Comparison of ENCODE assay signal across 8 cellular contexts in the genomic region with DNA sequence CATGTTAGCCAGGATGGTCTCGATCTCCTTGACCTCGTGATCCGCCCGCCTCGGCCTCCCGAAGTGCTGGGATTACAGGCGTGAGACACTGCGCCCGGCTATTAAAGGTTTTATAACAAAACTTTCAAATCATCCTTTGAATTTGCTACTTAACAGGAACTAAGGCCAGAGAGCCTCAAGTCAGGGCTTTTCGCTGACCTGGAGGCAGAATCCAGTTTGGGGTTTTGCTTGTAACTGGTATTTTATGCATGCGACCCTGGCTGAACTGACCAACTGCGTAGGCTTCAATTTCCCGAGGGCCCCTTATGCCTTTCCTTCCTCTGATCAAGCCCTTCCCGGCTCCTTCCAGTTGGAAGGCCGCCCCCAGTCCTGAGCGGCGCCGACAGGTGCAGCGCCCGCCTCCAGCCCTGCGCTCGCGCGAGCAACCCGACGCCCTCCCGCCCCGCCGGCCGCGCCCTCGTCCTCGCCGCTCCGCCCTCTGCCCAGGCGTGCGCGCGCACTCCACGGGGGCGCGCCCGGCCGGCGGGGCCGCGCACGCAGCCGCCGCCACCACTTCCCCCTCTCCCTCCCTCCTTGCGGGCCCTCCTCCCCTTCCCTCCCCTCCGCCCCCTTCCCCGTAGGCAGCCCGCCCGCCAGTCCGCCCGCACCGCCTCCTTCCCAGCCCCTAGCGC. TPM values are rescaled to one million over a fixed set of nuclear protein-coding genes. Genes with fewer than 3 reads are reported as not detected.
A peak's percentile ranks its signal among the peaks of the same experiment; 100 is the strongest.
DNase-seq lines count a peak whose midpoint lies in the region; ATAC-seq and TF ChIP-seq lines count a peak whose summit lies in the region.
"Not testable (repeated sequence)": the region's sequence is repeated elsewhere in the genome, so short reads cannot be mapped to it uniquely, and the experiment has no call there.

A gene with protein sequence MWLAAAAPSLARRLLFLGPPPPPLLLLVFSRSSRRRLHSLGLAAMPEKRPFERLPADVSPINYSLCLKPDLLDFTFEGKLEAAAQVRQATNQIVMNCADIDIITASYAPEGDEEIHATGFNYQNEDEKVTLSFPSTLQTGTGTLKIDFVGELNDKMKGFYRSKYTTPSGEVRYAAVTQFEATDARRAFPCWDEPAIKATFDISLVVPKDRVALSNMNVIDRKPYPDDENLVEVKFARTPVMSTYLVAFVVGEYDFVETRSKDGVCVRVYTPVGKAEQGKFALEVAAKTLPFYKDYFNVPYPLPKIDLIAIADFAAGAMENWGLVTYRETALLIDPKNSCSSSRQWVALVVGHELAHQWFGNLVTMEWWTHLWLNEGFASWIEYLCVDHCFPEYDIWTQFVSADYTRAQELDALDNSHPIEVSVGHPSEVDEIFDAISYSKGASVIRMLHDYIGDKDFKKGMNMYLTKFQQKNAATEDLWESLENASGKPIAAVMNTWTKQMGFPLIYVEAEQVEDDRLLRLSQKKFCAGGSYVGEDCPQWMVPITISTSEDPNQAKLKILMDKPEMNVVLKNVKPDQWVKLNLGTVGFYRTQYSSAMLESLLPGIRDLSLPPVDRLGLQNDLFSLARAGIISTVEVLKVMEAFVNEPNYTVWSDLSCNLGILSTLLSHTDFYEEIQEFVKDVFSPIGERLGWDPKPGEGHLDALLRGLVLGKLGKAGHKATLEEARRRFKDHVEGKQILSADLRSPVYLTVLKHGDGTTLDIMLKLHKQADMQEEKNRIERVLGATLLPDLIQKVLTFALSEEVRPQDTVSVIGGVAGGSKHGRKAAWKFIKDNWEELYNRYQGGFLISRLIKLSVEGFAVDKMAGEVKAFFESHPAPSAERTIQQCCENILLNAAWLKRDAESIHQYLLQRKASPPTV (plus strand): TSS at position 552 of the 671 bp plus-strand sequence. CDS start 193 bp downstream, outside the sequence.

- H3K9me2 ChIP-seq in OCI-LY1 (ENCODE audit: low read depth, low read length), result not testable (repeated sequence)

- not testable (repeated sequence) for H3K4me1 Mint-ChIP-seq in endothelial cell (ENCODE audit: unreplicated experiment)

- H4K20me1 ChIP-seq in OCI-LY1 (ENCODE audit: insufficient read depth, low read length), result not testable (repeated sequence)

- not testable (repeated sequence) for H3K36me3 ChIP-seq in OCI-LY1 (ENCODE audit: insufficient read depth, low read length)

- H3K9ac ChIP-seq in OCI-LY1 (ENCODE audit: low read length), result peak within 1 kb of the TSS; percentile 77

- not testable (repeated sequence) for H3K9me3 ChIP-seq in OCI-LY1 (ENCODE audit: low read length)

- not testable (repeated sequence) for H3K27me3 Mint-ChIP-seq in endothelial cell (ENCODE audit: unreplicated experiment)

- not testable (repeated sequence) for H3K9me3 Mint-ChIP-seq in endothelial cell (ENCODE audit: unreplicated experiment)

- H3K27ac Mint-ChIP-seq in endothelial cell (ENCODE audit: unreplicated experiment), result peak within 1 kb of the TSS; percentile 52

- not testable (repeated sequence) for H3K4me1 ChIP-seq in OCI-LY1 (ENCODE audit: insufficient read depth, low read length, severe bottlenecking)

- DNase-seq in COLO668 (lab: John Stamatoyannopoulos, UW; ENCODE audit: unreplicated experiment) (peak; percentile 80), HuH-7 (ENCODE audit: low spot score) (peak; percentile 74), activated T-cell treated with anti-CD3 and anti-CD28 coated beads for 1 hour (ENCODE audit: low read depth) (peak; percentile 82), endothelial cell (ENCODE audit: low spot score) (peak; percentile 87), mesenteric fat pad (ENCODE audit: low spot score) (peak; percentile 94)
- DNase-seq in stimulated activated CD8-positive, alpha-beta memory T cell treated with anti-CD3 and anti-CD28 coated beads, Interleukin-12 subunit alpha, Interleukin-12 subunit beta, amount 100 ng/mL, for 24 hours (ENCODE audit: extremely low read depth), result peak; percentile 58

- peak within 1 kb of the TSS; percentile 96 for H3K4me3 Mint-ChIP-seq in endothelial cell (ENCODE audit: unreplicated experiment)

- H3K27me3 ChIP-seq in OCI-LY1 (ENCODE audit: insufficient read depth, low read length), result not testable (repeated sequence)

- H3K4me2 ChIP-seq in OCI-LY1 (ENCODE audit: low read length), result peak within 1 kb of the TSS; percentile 89

- peaks cover 20% of the 10 kb centered on the region for H3K79me2 ChIP-seq in OCI-LY1 (ENCODE audit: insufficient read depth, low read length)

- peak within 1 kb of the TSS; percentile 76 for H3K27ac ChIP-seq in OCI-LY1 (ENCODE audit: low read depth, low read length, poor library complexity, severe bottlenecking)

- peak; percentile 73 for ATAC-seq in GM21515 (IDR thresholded peaks at IDR 0.05; ENCODE audit: unreplicated experiment)

- not testable (repeated sequence) for H3K36me3 Mint-ChIP-seq in endothelial cell (ENCODE audit: low read depth, unreplicated experiment)

- not testable (repeated sequence) for H3F3A ChIP-seq in OCI-LY1 (ENCODE audit: insufficient read depth, low read length)

- H3K4me3 ChIP-seq in OCI-LY1 (ENCODE audit: low read depth, low read length, poor library complexity, severe bottlenecking), result peak within 1 kb of the TSS; percentile 87

- not testable (repeated sequence) for H2AFZ ChIP-seq in OCI-LY1 (ENCODE audit: low read length)

- not testable (repeated sequence) for TF ChIP-seq CTCF in OCI-LY1 (IDR thresholded peaks at IDR 0.05; ENCODE audit: low read length); endothelial cell (IDR thresholded peaks at IDR 0.05; ENCODE audit: unreplicated experiment)

RNA-seq across cellular contexts. Expression of the gene that starts here (rescaled TPM):
- 107 TPM for total RNA-seq in endothelial cell (ENCODE audit: unreplicated experiment)
- 106 TPM for total RNA-seq in mesenteric fat pad

Comparison
In these comparisons a context has a peak if more than half of its experiments do, and no peak if none do; other contexts are left out.
1. Peak in every context shown above with its lines: DNase-seq, ATAC-seq, H3K4me3 ChIP-seq and H3K27ac ChIP-seq.